Comparison of ENCODE assay signal across 8 cellular contexts in genomic region chr4:151031831-151032605, GRCh38. TPM values are rescaled to one million over a fixed set of nuclear protein-coding genes. Genes with fewer than 3 reads are reported as not detected.
DNase-seq lines count a peak whose midpoint lies in the region; FAIRE-seq and TF ChIP-seq lines count a peak whose summit lies in the region.

No MANE protein-coding gene starts in this region.

- peak; percentile 43 for DNase-seq in GM06990 (ENCODE audit: extremely low read depth, insufficient read length)
- DNase-seq in H4 (ENCODE audit: low spot score): peak; percentile 43
- DNase-seq in SK-N-SH: peak; percentile 13
- DNase-seq in fibroblast of lung (ENCODE audit: low read depth in 2 of 2): peak; percentile 13 to 82
- no peak for DNase-seq in GOT3 (lab: John Stamatoyannopoulos, UW)
- no peak for DNase-seq in NCI-H1930 (lab: John Stamatoyannopoulos, UW)
- no peak for DNase-seq in neural progenitor cell (ENCODE audit: low spot score)
- no peak for DNase-seq in D721Med (ENCODE audit: insufficient read length, low spot score)

- TF ChIP-seq RAD21 in SK-N-SH (IDR thresholded peaks at IDR 0.05; ENCODE audit: low read length): no peak

- POLR2A ChIA-PET in SK-N-SH (lab: Yijun Ruan, JAX): no interaction called here

- CTCF ChIA-PET in SK-N-SH (lab: Yijun Ruan, JAX): no interaction called here

- H3K27me3 ChIP-seq in GM06990 (replicated peaks; ENCODE audit: control insufficient read depth, insufficient read depth, low read length) (no peaks in the 10 kb centered on the region), SK-N-SH (ENCODE audit: insufficient read depth) (no peaks in the 10 kb centered on the region), fibroblast of lung (ENCODE audit: control insufficient read depth, insufficient read depth, low read length) (no peaks in the 10 kb centered on the region), neural progenitor cell (no peaks in the 10 kb centered on the region)

- H2AFZ ChIP-seq in SK-N-SH (ENCODE audit: low read depth): peak overlapping the region; percentile 88; the same call in 1 of the 2 replicates
- H2AFZ ChIP-seq in fibroblast of lung (ENCODE audit: low read length): peak overlapping the region; percentile 64
- H2AFZ ChIP-seq in neural progenitor cell (replicated peaks): no peak overlapping the region

- no peaks in the 10 kb centered on the region for H3K4me1 Mint-ChIP-seq in neural progenitor cell

- no peaks in the 10 kb centered on the region for H3K9me2 ChIP-seq in SK-N-SH

- TF ChIP-seq CTCF in GM06990 (IDR thresholded peaks at IDR 0.05; ENCODE audit: insufficient read depth, low read length, poor library complexity, severe bottlenecking) (no peak), SK-N-SH (IDR thresholded peaks at IDR 0.05) (no peak), fibroblast of lung (conservative IDR thresholded peaks at IDR 0.05 in 1 of 2, IDR thresholded peaks at IDR 0.05 in 1 of 2; ENCODE audit: low read depth in 1 of 2, low read length in 2 of 2) (no peak), neural progenitor cell (IDR thresholded peaks at IDR 0.05) (no peak), D721Med (IDR thresholded peaks at IDR 0.05; ENCODE audit: insufficient read depth, missing control alignments) (no peak)

- FAIRE-seq in D721Med (lab: Jason Lieb, UNC): no peak

- H3K36me3 ChIP-seq in GM06990 (ENCODE audit: control insufficient read depth, insufficient read depth, low read length) (no peaks in the 10 kb centered on the region), SK-N-SH (replicated peaks in 1 of 2; ENCODE audit: control insufficient read depth in 1 of 2, insufficient read depth in 2 of 2, low read length in 1 of 2) (no peaks in the 10 kb centered on the region), fibroblast of lung (ENCODE audit: control insufficient read depth, insufficient read depth, low read length) (no peaks in the 10 kb centered on the region), neural progenitor cell (no peaks in the 10 kb centered on the region)

- H3K9me3 ChIP-seq in SK-N-SH (no peaks in the 10 kb centered on the region), fibroblast of lung (ENCODE audit: control insufficient read depth, insufficient read depth, low read depth, low read length) (no peaks in the 10 kb centered on the region), neural progenitor cell (ENCODE audit: low read depth) (no peaks in the 10 kb centered on the region)

- 80% methylated on average over 11 of the region's 12 CpGs for WGBS in SK-N-SH (ENCODE audit: low lambda C conversion rate)

- no peaks in the 10 kb centered on the region for H4K20me1 ChIP-seq in SK-N-SH (ENCODE audit: insufficient read depth)
- no peaks in the 10 kb centered on the region for H4K20me1 ChIP-seq in fibroblast of lung (ENCODE audit: control insufficient read depth, extremely low read depth, insufficient read depth, low read length)
- H4K20me1 ChIP-seq in neural progenitor cell (ENCODE audit: low read depth): no peaks in the 10 kb centered on the region

- peak overlapping the region; percentile 29 for H3K4me3 ChIP-seq in GM06990 (replicated peaks; ENCODE audit: low read depth, low read length)
- no peak overlapping the region for H3K4me3 ChIP-seq in SK-N-SH (ENCODE audit: low read depth in 2 of 2, low read length in 1 of 2)
- H3K4me3 ChIP-seq in fibroblast of lung (replicated peaks in 1 of 4; ENCODE audit: control extremely low read depth in 1 of 4, insufficient read depth in 1 of 4, low read depth in 3 of 4, low read length in 4 of 4): no peak overlapping the region
- H3K4me3 ChIP-seq in neural progenitor cell: no peak overlapping the region

- no peaks in the 10 kb centered on the region for H3K27me3 Mint-ChIP-seq in neural progenitor cell (ENCODE audit: insufficient read depth, low read depth)

- H3K79me2 ChIP-seq in SK-N-SH (ENCODE audit: insufficient read depth) (no peaks in the 10 kb centered on the region), fibroblast of lung (ENCODE audit: control insufficient read depth, insufficient read depth, low read length) (no peaks in the 10 kb centered on the region), neural progenitor cell (ENCODE audit: low read depth) (no peaks in the 10 kb centered on the region)

- H3K27ac Mint-ChIP-seq in neural progenitor cell: no peak overlapping the region

- no peaks in the 10 kb centered on the region for H3K36me3 Mint-ChIP-seq in neural progenitor cell

- H3K9ac ChIP-seq in SK-N-SH: peak overlapping the region; percentile 43; the same call in 1 of the 2 replicates
- no peak overlapping the region for H3K9ac ChIP-seq in fibroblast of lung (ENCODE audit: insufficient read depth, low read length)
- no peak overlapping the region for H3K9ac ChIP-seq in neural progenitor cell

- no peak; a peak in 1 of 4 replicates for TF ChIP-seq EP300 in SK-N-SH (IDR thresholded peaks at IDR 0.05; ENCODE audit: borderline replicate concordance in 1 of 2, low read depth in 1 of 2, low read length in 1 of 2)

- no peak overlapping the region for H3K4me3 Mint-ChIP-seq in neural progenitor cell

- peaks cover 0 to 3% of the 10 kb centered on the region in 2 experiments; a peak in 1 of 4 replicates for H3K4me1 ChIP-seq in SK-N-SH (ENCODE audit: control insufficient read depth in 1 of 2, insufficient read depth in 2 of 2, low read depth in 1 of 2, low read length in 1 of 2)
- no peaks in the 10 kb centered on the region for H3K4me1 ChIP-seq in fibroblast of lung (ENCODE audit: control insufficient read depth, extremely low read depth, insufficient read depth, low read length)
- no peaks in the 10 kb centered on the region for H3K4me1 ChIP-seq in neural progenitor cell

- H3K27ac ChIP-seq in SK-N-SH (ENCODE audit: low read depth in 2 of 2, low read length in 1 of 2): peak overlapping the region in 1 of 2 experiments; percentile 67; a peak in 2 of 4 replicates
- no peak overlapping the region for H3K27ac ChIP-seq in fibroblast of lung (ENCODE audit: insufficient read depth, low read length)
- H3K27ac ChIP-seq in neural progenitor cell: no peak overlapping the region

- H3F3A ChIP-seq in SK-N-SH (replicated peaks; ENCODE audit: insufficient read depth) (peaks cover 7% of the 10 kb centered on the region), neural progenitor cell (ENCODE audit: low read depth) (no peaks in the 10 kb centered on the region)

- H3K4me2 ChIP-seq in SK-N-SH: peak overlapping the region; percentile 65
- H3K4me2 ChIP-seq in fibroblast of lung (ENCODE audit: extremely low read depth, insufficient read depth, low read length): no peak overlapping the region
- H3K4me2 ChIP-seq in neural progenitor cell: no peak overlapping the region

- no peaks in the 10 kb centered on the region for H3K9me3 Mint-ChIP-seq in neural progenitor cell

TF ChIP-seq in SK-N-SH, 30 proteins besides CTCF, POLR2A, EP300 and RAD21 (continues in another document):
- no peak for TF ChIP-seq MEF2A (IDR thresholded peaks at IDR 0.05; ENCODE audit: borderline replicate concordance, low read depth)
- no peak for TF ChIP-seq RFX5 (IDR thresholded peaks at IDR 0.05; ENCODE audit: low read length)
- no peak for TF ChIP-seq NRF1 (IDR thresholded peaks at IDR 0.05; ENCODE audit: low read depth, low read length)
- TF ChIP-seq MAX (IDR thresholded peaks at IDR 0.05; ENCODE audit: low read depth): 0 out of 2 replicates have a peak, but pooled peaks have one; percentile 15
- TF ChIP-seq PBX3 (IDR thresholded peaks at IDR 0.05): 0 out of 2 replicates have a peak, but pooled peaks have one; percentile 14
- no peak for TF ChIP-seq RCOR1 (IDR thresholded peaks at IDR 0.05; ENCODE audit: low read length)
- no peak for TF ChIP-seq RXRA (IDR thresholded peaks at IDR 0.05; ENCODE audit: borderline replicate concordance, low read depth)
- no peak for TF ChIP-seq FOXJ3 (CRISPR knock-in tag; IDR thresholded peaks at IDR 0.05)
- no peak for TF ChIP-seq JUND (IDR thresholded peaks at IDR 0.05)
- TF ChIP-seq GABPA (IDR thresholded peaks at IDR 0.05; ENCODE audit: low read depth): no peak
- TF ChIP-seq EZH2phosphoT487 (IDR thresholded peaks at IDR 0.05; ENCODE audit: borderline replicate concordance, low read depth): no peak
- TF ChIP-seq USF1 (IDR thresholded peaks at IDR 0.05; ENCODE audit: borderline replicate concordance, low read depth): no peak

RNA-seq across cellular contexts. Expression of gene LRBA, which starts 16.9 kb away (rescaled TPM):
- 31.1 and 31.7 TPM in 2 replicates for total RNA-seq in H4 (2014; rRNA removed; shearing (Covaris generic))
- polyA plus RNA-seq in SK-N-SH (2012; rRNA removed) (11.4 and 14.5 TPM in 2 replicates), fibroblast of lung (16.4 and 21.0 TPM in 2 replicates)
- 11.6 and 13.7 TPM in 2 replicates for polyA plus RNA-seq in SK-N-SH (2012; cell fraction: cytosol; rRNA removed)
- polyA plus RNA-seq in SK-N-SH (2012; cell fraction: nucleus; rRNA removed): 11.9 and 14.3 TPM in 2 replicates
- total RNA-seq in fibroblast of lung (26.7 and 36.7 TPM in 2 replicates), neural progenitor cell (ENCODE audit: low replicate concordance) (94.3 and 111 TPM in 2 replicates)
- polyA plus RNA-seq in fibroblast of lung (2012): 13.1 and 13.9 TPM in 2 replicates
- polyA minus RNA-seq in fibroblast of lung (ENCODE audit: low replicate concordance): 29.0 and 34.0 TPM in 2 replicates

Comparison
In these comparisons a context has a peak if more than half of its experiments do, and no peak if none do; other contexts are left out.
1. DNase-seq: peak in GM06990 (single experiment), H4 (single experiment), SK-N-SH (single experiment) and fibroblast of lung (2 of 2); none in GOT3 (single experiment), NCI-H1930 (0 of 2), neural progenitor cell (single experiment) and D721Med (single experiment).